In the genomic region with DNA sequence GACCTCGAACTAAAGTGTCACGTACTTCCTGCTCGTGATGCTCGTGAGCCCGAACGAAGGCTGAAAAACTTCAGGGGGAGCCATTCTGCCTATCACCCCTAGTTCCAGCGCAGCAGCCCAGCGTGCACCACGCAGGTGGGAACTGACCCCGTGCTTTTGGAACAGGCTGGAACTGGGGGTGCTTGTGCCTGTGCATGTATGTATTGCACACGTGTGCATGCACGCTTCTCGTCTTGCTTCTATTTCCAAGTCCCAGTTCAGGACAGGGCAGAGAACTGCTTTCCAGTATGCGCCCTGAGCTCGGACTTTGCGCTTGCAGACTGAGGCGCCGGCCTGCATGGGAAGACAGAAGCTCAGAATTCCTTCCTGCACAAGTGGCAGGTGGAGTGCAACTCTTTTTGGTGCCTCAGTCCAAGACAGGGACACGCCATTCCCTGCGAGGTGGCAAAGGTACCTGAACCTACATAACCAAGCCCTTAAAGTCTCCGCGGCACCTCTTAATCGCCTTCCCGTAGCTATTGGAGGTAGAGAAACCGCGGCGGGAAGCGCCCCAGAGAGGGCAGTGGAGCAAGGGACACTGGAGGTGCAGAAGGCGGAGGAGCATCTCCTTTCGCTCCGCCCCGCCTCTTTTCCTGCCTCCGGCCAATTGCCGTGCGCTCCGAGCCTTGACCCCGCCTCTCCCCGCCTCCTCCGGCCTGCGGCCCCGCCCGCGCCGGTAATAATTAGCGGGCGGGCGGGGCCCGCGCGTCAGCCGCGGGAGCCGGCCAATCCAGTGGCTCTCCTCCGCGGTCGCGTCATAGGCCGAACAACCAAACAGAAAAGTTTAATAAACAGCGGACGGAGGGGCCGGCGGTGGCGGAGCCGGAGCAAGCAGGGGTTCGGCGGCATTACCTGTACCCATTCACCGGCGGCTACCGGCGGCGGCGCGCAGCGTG, we compare ENCODE assay signal across 7 cellular contexts. TPM values are rescaled to one million over a fixed set of nuclear protein-coding genes. Genes with fewer than 3 reads are reported as not detected.
DNase-seq lines count a peak whose midpoint lies in the region; ATAC-seq, FAIRE-seq and TF ChIP-seq lines count a peak whose summit lies in the region.

TSS of gene ZFAND6 (plus strand) at position 826 of the 935 bp plus-strand sequence. CDS start 60,669 bp downstream, outside the sequence.

- peak within 1 kb of the TSS; percentile 85 for H3K4me2 ChIP-seq in hepatocyte

- H3K4me1 ChIP-seq in hepatocyte (ENCODE audit: insufficient read depth), result peaks cover 18% of the 10 kb centered on the region

- peak; percentile 71 for ATAC-seq in HG02981 (IDR thresholded peaks at IDR 0.05; ENCODE audit: unreplicated experiment)

- no peaks in the 10 kb centered on the region for H3K27me3 ChIP-seq in hepatocyte

- peak within 1 kb of the TSS; percentile 58 for H2AFZ ChIP-seq in hepatocyte

- H3K79me2 ChIP-seq in hepatocyte, result peaks cover 38% of the 10 kb centered on the region

- DNase-seq in GM18507 (ENCODE audit: extremely low spot score, insufficient read length, low read depth) (peak; percentile 82), NCI-H2029 treated with DMSO at 0.1 percent for 48 hours (lab: John Stamatoyannopoulos, UW) (peak; percentile 43), T-helper 9 cell (peak; percentile 93), astrocyte of the cerebellum (ENCODE audit: low read depth) (peak; percentile 77), hepatocyte (ENCODE audit: low spot score) (peak; percentile 98), retina (peak; percentile 98)

- H3K9me2 ChIP-seq in hepatocyte (replicated peaks; ENCODE audit: insufficient read depth), result no peaks in the 10 kb centered on the region

- H4K20me1 ChIP-seq in hepatocyte (ENCODE audit: insufficient read depth, poor library complexity, severe bottlenecking), result peaks cover 32% of the 10 kb centered on the region

- FAIRE-seq in GM18507 (lab: Jason Lieb, UNC), result peak; percentile 97

- H3K27ac ChIP-seq in hepatocyte, result peak within 1 kb of the TSS; percentile 98

- TF ChIP-seq CTCF in astrocyte of the cerebellum (IDR thresholded peaks at IDR 0.05; ENCODE audit: low read depth, low read length, missing control alignments) (no peak), hepatocyte (IDR thresholded peaks at IDR 0.05; ENCODE audit: poor library complexity) (no peak)

- under 1% methylated on average over 55 of the region's 74 CpGs for WGBS in hepatocyte (ENCODE audit: low lambda C conversion rate, missing lambda C conversion rate)

- H3K9me3 ChIP-seq in hepatocyte (ENCODE audit: low read depth), result no peaks in the 10 kb centered on the region

- in situ Hi-C loops in astrocyte of the cerebellum (cut with HindIII; ENCODE audit: low sequenced_read_pairs), result no loop called here

- peak within 1 kb of the TSS; percentile 77 for H3K4me3 ChIP-seq in astrocyte of the cerebellum (ENCODE audit: low read depth, low read length)
- peak within 1 kb of the TSS; percentile 77 for H3K4me3 ChIP-seq in hepatocyte

- no peaks in the 10 kb centered on the region for H3K36me3 ChIP-seq in hepatocyte (replicated peaks; ENCODE audit: insufficient read depth, low read depth)

RNA-seq across cellular contexts. Expression of gene ZFAND6, which starts in this region (rescaled TPM):
- 160 and 187 TPM in 2 replicates for total RNA-seq in hepatocyte
- polyA plus RNA-seq in hepatocyte, result 104 and 113 TPM in 2 replicates

Comparison
In these comparisons a context has a peak if more than half of its experiments do, and no peak if none do; other contexts are left out.
1. Peak in every context shown above with its lines: DNase-seq, ATAC-seq, H3K4me3 ChIP-seq and H3K27ac ChIP-seq.
2. DNase-seq: peak in every context shown above with its lines; median percentile 98 in hepatocyte; 98 in retina; 93 in T-helper 9 cell; 82 in GM18507; 77 in astrocyte of the cerebellum; 43 in NCI-H2029 treated with DMSO at 0.1 percent for 48 hours.